1 cellular context compared by ENCODE assay signal in the genomic region with DNA sequence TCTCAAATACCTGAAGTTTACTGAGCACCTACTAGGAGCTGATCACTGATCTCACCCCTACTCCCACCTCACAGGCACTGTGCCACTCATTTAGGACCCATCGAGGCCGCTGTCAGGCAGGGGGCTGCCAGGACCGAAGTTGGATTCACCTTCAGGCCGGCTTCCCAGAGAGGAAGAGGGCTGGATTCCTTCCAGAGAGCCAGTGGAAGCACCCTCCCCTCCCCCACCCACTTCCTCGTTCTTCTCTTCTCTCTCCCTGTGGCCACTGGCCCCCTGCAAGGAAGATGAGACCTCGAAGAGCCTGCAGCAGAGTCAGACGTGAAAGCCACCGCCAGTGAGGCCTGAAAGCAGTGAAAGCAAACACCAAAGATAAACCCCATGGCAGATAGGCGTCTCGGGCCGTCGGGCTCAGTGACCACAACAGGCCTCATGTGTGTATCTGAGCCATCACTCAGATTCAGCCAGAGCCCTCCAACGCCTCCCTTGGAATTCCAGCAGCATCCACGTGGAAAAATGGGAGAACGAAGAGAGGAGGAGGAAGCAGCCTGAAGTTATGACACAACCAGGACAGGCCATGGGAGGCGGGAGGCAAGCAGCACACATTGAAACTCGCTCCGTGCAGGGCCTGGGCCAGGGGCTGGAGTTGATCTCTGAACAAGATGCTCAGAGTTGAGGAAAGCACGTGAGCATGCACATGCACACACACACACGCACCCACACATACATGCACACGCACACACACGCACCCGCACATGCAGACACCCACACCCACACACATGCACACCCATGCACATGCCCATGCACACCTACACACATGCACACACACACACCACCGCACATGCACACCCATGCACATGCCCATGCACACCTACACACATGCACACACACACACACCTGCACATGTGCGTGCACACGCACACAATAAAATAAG.
TF ChIP-seq lines count a peak whose summit lies in the region.

No MANE protein-coding gene starts in this region.

TF ChIP-seq in K562, 482 proteins besides CTCF, POLR2A, EP300 and RAD21 (continues in another document):
- TF ChIP-seq, protein P1, sequence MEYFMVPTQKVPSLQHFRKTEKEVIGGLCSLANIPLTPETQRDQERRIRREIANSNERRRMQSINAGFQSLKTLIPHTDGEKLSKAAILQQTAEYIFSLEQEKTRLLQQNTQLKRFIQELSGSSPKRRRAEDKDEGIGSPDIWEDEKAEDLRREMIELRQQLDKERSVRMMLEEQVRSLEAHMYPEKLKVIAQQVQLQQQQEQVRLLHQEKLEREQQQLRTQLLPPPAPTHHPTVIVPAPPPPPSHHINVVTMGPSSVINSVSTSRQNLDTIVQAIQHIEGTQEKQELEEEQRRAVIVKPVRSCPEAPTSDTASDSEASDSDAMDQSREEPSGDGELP (CRISPR knock-in tag; IDR thresholded peaks at IDR 0.05; ENCODE audit: borderline replicate concordance) = no peak
- TF ChIP-seq, protein P2, sequence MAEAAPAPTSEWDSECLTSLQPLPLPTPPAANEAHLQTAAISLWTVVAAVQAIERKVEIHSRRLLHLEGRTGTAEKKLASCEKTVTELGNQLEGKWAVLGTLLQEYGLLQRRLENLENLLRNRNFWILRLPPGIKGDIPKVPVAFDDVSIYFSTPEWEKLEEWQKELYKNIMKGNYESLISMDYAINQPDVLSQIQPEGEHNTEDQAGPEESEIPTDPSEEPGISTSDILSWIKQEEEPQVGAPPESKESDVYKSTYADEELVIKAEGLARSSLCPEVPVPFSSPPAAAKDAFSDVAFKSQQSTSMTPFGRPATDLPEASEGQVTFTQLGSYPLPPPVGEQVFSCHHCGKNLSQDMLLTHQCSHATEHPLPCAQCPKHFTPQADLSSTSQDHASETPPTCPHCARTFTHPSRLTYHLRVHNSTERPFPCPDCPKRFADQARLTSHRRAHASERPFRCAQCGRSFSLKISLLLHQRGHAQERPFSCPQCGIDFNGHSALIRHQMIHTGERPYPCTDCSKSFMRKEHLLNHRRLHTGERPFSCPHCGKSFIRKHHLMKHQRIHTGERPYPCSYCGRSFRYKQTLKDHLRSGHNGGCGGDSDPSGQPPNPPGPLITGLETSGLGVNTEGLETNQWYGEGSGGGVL (CRISPR knock-in tag; IDR thresholded peaks at IDR 0.05) = no peak
- TF ChIP-seq ZSCAN32 (CRISPR knock-in tag; IDR thresholded peaks at IDR 0.05) (no peak), SMAD1 (IDR thresholded peaks at IDR 0.05; ENCODE audit: low read depth, low read length, partially characterized antibody) (no peak), ZNF444 (CRISPR knock-in tag; IDR thresholded peaks at IDR 0.05) (no peak), GTF2A2 (tag; IDR thresholded peaks at IDR 0.05) (no peak), MYC (IDR thresholded peaks at IDR 0.05; ENCODE audit: low read depth, low read length) (no peak), MYC (CRISPR knock-in tag; IDR thresholded peaks at IDR 0.05; ENCODE audit: borderline replicate concordance, low read depth) (no peak), MTF1 (CRISPR knock-in tag; IDR thresholded peaks at IDR 0.05; ENCODE audit: borderline replicate concordance) (no peak), ZNF41 (CRISPR knock-in tag; conservative IDR thresholded peaks at IDR 0.05) (no peak), IRF2 (CRISPR knock-in tag; IDR thresholded peaks at IDR 0.05) (no peak), MBD2 (IDR thresholded peaks at IDR 0.05; ENCODE audit: borderline replicate concordance, low read depth) (no peak; the same call in 1 of the 2 replicates), ZNF197 (CRISPR knock-in tag; IDR thresholded peaks at IDR 0.05; ENCODE audit: low read depth) (no peak), THRAP3 (IDR thresholded peaks at IDR 0.05; ENCODE audit: borderline replicate concordance) (0 out of 2 replicates have a peak, but pooled peaks have one; percentile 51), FOSL1 (tag; conservative IDR thresholded peaks at IDR 0.05) (no peak), EZH2 (IDR thresholded peaks at IDR 0.05; ENCODE audit: borderline replicate concordance, low read depth, low read length) (no peak), NFXL1 (CRISPR knock-in tag; IDR thresholded peaks at IDR 0.05) (no peak), IFI16 (CRISPR knock-in tag; IDR thresholded peaks at IDR 0.05) (no peak), HMGN3 (IDR thresholded peaks at IDR 0.05; ENCODE audit: borderline replicate concordance, extremely low read depth, insufficient read length, low read depth, low read length) (no peak), NCOA2 (IDR thresholded peaks at IDR 0.05; ENCODE audit: partially characterized antibody in 2 of 2) (no peak), SIN3B (IDR thresholded peaks at IDR 0.05; ENCODE audit: low read depth) (no peak), BHLHE40 (IDR thresholded peaks at IDR 0.05; ENCODE audit: low read length) (peak; percentile 43), OTX1 (CRISPR knock-in tag; IDR thresholded peaks at IDR 0.05) (no peak; the same call in 1 of the 2 replicates), YY1 (IDR thresholded peaks at IDR 0.05; ENCODE audit: borderline replicate concordance in 1 of 3, control insufficient read depth in 1 of 3, extremely low read depth in 1 of 3, insufficient read depth in 3 of 3, insufficient read length in 1 of 3, insufficient replicate concordance in 2 of 3, low read depth in 1 of 3, low read length in 2 of 3) (peak in 1 of 3 experiments; percentile 3), HNRNPK (IDR thresholded peaks at IDR 0.05; ENCODE audit: low read depth, low read length, poor library complexity, severe bottlenecking) (no peak)
- TF ChIP-seq, protein P3, sequence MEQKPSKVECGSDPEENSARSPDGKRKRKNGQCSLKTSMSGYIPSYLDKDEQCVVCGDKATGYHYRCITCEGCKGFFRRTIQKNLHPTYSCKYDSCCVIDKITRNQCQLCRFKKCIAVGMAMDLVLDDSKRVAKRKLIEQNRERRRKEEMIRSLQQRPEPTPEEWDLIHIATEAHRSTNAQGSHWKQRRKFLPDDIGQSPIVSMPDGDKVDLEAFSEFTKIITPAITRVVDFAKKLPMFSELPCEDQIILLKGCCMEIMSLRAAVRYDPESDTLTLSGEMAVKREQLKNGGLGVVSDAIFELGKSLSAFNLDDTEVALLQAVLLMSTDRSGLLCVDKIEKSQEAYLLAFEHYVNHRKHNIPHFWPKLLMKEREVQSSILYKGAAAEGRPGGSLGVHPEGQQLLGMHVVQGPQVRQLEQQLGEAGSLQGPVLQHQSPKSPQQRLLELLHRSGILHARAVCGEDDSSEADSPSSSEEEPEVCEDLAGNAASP (IDR thresholded peaks at IDR 0.05) = no peak
- TF ChIP-seq, protein P4, sequence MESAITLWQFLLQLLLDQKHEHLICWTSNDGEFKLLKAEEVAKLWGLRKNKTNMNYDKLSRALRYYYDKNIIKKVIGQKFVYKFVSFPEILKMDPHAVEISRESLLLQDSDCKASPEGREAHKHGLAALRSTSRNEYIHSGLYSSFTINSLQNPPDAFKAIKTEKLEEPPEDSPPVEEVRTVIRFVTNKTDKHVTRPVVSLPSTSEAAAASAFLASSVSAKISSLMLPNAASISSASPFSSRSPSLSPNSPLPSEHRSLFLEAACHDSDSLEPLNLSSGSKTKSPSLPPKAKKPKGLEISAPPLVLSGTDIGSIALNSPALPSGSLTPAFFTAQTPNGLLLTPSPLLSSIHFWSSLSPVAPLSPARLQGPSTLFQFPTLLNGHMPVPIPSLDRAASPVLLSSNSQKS (CRISPR knock-in tag; IDR thresholded peaks at IDR 0.05) = no peak
- TF ChIP-seq, protein P5, sequence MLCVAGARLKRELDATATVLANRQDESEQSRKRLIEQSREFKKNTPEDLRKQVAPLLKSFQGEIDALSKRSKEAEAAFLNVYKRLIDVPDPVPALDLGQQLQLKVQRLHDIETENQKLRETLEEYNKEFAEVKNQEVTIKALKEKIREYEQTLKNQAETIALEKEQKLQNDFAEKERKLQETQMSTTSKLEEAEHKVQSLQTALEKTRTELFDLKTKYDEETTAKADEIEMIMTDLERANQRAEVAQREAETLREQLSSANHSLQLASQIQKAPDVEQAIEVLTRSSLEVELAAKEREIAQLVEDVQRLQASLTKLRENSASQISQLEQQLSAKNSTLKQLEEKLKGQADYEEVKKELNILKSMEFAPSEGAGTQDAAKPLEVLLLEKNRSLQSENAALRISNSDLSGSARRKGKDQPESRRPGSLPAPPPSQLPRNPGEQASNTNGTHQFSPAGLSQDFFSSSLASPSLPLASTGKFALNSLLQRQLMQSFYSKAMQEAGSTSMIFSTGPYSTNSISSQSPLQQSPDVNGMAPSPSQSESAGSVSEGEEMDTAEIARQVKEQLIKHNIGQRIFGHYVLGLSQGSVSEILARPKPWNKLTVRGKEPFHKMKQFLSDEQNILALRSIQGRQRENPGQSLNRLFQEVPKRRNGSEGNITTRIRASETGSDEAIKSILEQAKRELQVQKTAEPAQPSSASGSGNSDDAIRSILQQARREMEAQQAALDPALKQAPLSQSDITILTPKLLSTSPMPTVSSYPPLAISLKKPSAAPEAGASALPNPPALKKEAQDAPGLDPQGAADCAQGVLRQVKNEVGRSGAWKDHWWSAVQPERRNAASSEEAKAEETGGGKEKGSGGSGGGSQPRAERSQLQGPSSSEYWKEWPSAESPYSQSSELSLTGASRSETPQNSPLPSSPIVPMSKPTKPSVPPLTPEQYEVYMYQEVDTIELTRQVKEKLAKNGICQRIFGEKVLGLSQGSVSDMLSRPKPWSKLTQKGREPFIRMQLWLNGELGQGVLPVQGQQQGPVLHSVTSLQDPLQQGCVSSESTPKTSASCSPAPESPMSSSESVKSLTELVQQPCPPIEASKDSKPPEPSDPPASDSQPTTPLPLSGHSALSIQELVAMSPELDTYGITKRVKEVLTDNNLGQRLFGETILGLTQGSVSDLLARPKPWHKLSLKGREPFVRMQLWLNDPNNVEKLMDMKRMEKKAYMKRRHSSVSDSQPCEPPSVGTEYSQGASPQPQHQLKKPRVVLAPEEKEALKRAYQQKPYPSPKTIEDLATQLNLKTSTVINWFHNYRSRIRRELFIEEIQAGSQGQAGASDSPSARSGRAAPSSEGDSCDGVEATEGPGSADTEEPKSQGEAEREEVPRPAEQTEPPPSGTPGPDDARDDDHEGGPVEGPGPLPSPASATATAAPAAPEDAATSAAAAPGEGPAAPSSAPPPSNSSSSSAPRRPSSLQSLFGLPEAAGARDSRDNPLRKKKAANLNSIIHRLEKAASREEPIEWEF (CRISPR knock-in tag; IDR thresholded peaks at IDR 0.05) = no peak
- TF ChIP-seq, protein P6, sequence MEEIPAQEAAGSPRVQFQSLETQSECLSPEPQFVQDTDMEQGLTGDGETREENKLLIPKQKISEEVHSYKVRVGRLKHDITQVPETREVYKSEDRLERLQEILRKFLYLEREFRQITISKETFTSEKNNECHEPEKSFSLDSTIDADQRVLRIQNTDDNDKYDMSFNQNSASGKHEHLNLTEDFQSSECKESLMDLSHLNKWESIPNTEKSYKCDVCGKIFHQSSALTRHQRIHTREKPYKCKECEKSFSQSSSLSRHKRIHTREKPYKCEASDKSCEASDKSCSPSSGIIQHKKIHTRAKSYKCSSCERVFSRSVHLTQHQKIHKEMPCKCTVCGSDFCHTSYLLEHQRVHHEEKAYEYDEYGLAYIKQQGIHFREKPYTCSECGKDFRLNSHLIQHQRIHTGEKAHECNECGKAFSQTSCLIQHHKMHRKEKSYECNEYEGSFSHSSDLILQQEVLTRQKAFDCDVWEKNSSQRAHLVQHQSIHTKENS (CRISPR knock-in tag; IDR thresholded peaks at IDR 0.05) = no peak
- TF ChIP-seq, protein P7, sequence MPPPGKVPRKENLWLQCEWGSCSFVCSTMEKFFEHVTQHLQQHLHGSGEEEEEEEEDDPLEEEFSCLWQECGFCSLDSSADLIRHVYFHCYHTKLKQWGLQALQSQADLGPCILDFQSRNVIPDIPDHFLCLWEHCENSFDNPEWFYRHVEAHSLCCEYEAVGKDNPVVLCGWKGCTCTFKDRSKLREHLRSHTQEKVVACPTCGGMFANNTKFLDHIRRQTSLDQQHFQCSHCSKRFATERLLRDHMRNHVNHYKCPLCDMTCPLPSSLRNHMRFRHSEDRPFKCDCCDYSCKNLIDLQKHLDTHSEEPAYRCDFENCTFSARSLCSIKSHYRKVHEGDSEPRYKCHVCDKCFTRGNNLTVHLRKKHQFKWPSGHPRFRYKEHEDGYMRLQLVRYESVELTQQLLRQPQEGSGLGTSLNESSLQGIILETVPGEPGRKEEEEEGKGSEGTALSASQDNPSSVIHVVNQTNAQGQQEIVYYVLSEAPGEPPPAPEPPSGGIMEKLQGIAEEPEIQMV (tag; conservative IDR thresholded peaks at IDR 0.05; ENCODE audit: low read depth) = no peak
- TF ChIP-seq, protein P8, sequence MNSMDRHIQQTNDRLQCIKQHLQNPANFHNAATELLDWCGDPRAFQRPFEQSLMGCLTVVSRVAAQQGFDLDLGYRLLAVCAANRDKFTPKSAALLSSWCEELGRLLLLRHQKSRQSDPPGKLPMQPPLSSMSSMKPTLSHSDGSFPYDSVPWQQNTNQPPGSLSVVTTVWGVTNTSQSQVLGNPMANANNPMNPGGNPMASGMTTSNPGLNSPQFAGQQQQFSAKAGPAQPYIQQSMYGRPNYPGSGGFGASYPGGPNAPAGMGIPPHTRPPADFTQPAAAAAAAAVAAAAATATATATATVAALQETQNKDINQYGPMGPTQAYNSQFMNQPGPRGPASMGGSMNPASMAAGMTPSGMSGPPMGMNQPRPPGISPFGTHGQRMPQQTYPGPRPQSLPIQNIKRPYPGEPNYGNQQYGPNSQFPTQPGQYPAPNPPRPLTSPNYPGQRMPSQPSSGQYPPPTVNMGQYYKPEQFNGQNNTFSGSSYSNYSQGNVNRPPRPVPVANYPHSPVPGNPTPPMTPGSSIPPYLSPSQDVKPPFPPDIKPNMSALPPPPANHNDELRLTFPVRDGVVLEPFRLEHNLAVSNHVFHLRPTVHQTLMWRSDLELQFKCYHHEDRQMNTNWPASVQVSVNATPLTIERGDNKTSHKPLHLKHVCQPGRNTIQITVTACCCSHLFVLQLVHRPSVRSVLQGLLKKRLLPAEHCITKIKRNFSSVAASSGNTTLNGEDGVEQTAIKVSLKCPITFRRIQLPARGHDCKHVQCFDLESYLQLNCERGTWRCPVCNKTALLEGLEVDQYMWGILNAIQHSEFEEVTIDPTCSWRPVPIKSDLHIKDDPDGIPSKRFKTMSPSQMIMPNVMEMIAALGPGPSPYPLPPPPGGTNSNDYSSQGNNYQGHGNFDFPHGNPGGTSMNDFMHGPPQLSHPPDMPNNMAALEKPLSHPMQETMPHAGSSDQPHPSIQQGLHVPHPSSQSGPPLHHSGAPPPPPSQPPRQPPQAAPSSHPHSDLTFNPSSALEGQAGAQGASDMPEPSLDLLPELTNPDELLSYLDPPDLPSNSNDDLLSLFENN (IDR thresholded peaks at IDR 0.05; ENCODE audit: low read depth in 2 of 2, low read length in 2 of 2) = no peak
- TF ChIP-seq, protein P9, sequence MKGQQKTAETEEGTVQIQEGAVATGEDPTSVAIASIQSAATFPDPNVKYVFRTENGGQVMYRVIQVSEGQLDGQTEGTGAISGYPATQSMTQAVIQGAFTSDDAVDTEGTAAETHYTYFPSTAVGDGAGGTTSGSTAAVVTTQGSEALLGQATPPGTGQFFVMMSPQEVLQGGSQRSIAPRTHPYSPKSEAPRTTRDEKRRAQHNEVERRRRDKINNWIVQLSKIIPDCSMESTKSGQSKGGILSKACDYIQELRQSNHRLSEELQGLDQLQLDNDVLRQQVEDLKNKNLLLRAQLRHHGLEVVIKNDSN (CRISPR knock-in tag; IDR thresholded peaks at IDR 0.05) = peak; percentile 64
- TF ChIP-seq, protein P10, sequence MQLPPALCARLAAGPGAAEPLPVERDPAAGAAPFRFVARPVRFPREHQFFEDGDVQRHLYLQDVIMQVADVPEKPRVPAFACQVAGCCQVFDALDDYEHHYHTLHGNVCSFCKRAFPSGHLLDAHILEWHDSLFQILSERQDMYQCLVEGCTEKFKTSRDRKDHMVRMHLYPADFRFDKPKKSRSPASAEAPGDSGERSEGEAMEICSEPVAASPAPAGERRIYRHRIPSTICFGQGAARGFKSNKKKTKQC (CRISPR knock-in tag; IDR thresholded peaks at IDR 0.05) = no peak
